In genomic region chr5:95619518-95620029, GRCh38 we compare ENCODE assay signal across 9 cellular contexts. TPM values are rescaled to one million over a fixed set of nuclear protein-coding genes. Genes with fewer than 3 reads are reported as not detected.
A peak's percentile ranks its signal among the peaks of the same experiment; 100 is the strongest.
DNase-seq lines count a peak whose midpoint lies in the region; ATAC-seq and TF ChIP-seq lines count a peak whose summit lies in the region.
"Had no signal": no experiment of that assay in that cellular context is flagged by ENCODE, and none has a peak within 500 bp of the region (broad histone marks: within the 10 kb centered on the region; RNA-seq: fewer than 3 reads in every experiment).

No MANE protein-coding gene starts in this region.

- POLR2A ChIA-PET in MCF 10A (lab: Yijun Ruan, JAX), result no interaction called here

- H3K27ac ChIP-seq in breast epithelium (no peak overlapping the region), uterus (no peak overlapping the region)

- no peak for TF ChIP-seq CTCF in breast epithelium (IDR thresholded peaks at IDR 0.05)
- TF ChIP-seq CTCF in MCF 10A (IDR thresholded peaks at IDR 0.05; ENCODE audit: unreplicated experiment), result no peak
- TF ChIP-seq CTCF in chondrocyte (IDR thresholded peaks at IDR 0.05), result no peak
- no peak for TF ChIP-seq CTCF in mucosa of descending colon (IDR thresholded peaks at IDR 0.05)
- no peak for TF ChIP-seq CTCF in uterus (IDR thresholded peaks at IDR 0.05)
- no peak for TF ChIP-seq CTCF in omental fat pad (IDR thresholded peaks at IDR 0.05)

- H3K9me3 Mint-ChIP-seq in MCF 10A (ENCODE audit: unreplicated experiment), result no peaks in the 10 kb centered on the region
- H3K9me3 Mint-ChIP-seq in chondrocyte (ENCODE audit: low read depth), result no peaks in the 10 kb centered on the region

- H3K4me3 Mint-ChIP-seq in MCF 10A (ENCODE audit: unreplicated experiment), result no peak overlapping the region
- H3K4me3 Mint-ChIP-seq in chondrocyte (ENCODE audit: unreplicated experiment), result peak overlapping the region; percentile 82

- H3K4me1 Mint-ChIP-seq in MCF 10A (ENCODE audit: insufficient read depth, unreplicated experiment) (peaks cover 9% of the 10 kb centered on the region), chondrocyte (ENCODE audit: low read depth) (peaks cover 21% of the 10 kb centered on the region)

- H3K4me1 ChIP-seq in breast epithelium (peaks cover 0 to 4% of the 10 kb centered on the region in 2 donors), mucosa of descending colon (ENCODE audit: low read depth) (peaks cover 6% of the 10 kb centered on the region), uterus (peaks cover 0 to 5% of the 10 kb centered on the region in 2 donors)

- BruUV-seq in MCF 10A (replicated peaks; lab: Mats Ljungman, UMichigan), result no TSS peak

- no peaks in the 10 kb centered on the region for H3K36me3 ChIP-seq in breast epithelium
- H3K36me3 ChIP-seq in mucosa of descending colon (ENCODE audit: low read depth), result no peaks in the 10 kb centered on the region
- H3K36me3 ChIP-seq in uterus, result no peaks in the 10 kb centered on the region

- TF ChIP-seq POLR2A in breast epithelium (IDR thresholded peaks at IDR 0.05), result no peak
- no peak for TF ChIP-seq POLR2A in uterus (IDR thresholded peaks at IDR 0.05)

- H3K27ac Mint-ChIP-seq in MCF 10A (ENCODE audit: low read depth, unreplicated experiment), result no peak overlapping the region
- H3K27ac Mint-ChIP-seq in chondrocyte (ENCODE audit: unreplicated experiment), result no peak overlapping the region

- ATAC-seq in mucosa of descending colon, result peak; percentile 2
- no peak for ATAC-seq in GM19467 (IDR thresholded peaks at IDR 0.05; ENCODE audit: unreplicated experiment)
- ATAC-seq in omental fat pad (ENCODE audit: low FRiP score), result no peak
- ATAC-seq: K562 had no signal

- intact Hi-C loops in breast epithelium (cut with DNase I; ENCODE audit: low total_unique reads), result no loop called here
- intact Hi-C loops in MCF 10A (cut with micrococcal nuclease), result no loop called here
- intact Hi-C loops in mucosa of descending colon (cut with DNase I, micrococcal nuclease), result no loop called here
- intact Hi-C loops in uterus (cut with DNase I; ENCODE audit: low total_unique reads), result no loop called here

- H3K9me3 ChIP-seq in breast epithelium, result no peaks in the 10 kb centered on the region
- no peaks in the 10 kb centered on the region for H3K9me3 ChIP-seq in mucosa of descending colon
- no peaks in the 10 kb centered on the region for H3K9me3 ChIP-seq in uterus

- CTCF ChIA-PET in MCF 10A (lab: Yijun Ruan, JAX), result interaction anchor here (0.5 kb wide), 1 partner anchor 32 kb away, joined by 3 read pairs; no protein-coding TSS in a partner anchor

- H3K27me3 ChIP-seq in breast epithelium (no peaks in the 10 kb centered on the region), uterus (no peaks in the 10 kb centered on the region)

- H3K4me3 ChIP-seq in breast epithelium (peak overlapping the region; percentile 55 to 74 (median 57)), mucosa of descending colon (no peak overlapping the region), uterus (peak overlapping the region; percentile 30 to 43)
- H3K4me3 ChIP-seq: K562 had no signal

- DNase-seq in breast epithelium (ENCODE audit: low spot score in 2 of 2) (no peak), MCF 10A (ENCODE audit: unreplicated experiment) (no peak), chondrocyte (ENCODE audit: low spot score) (no peak), mucosa of descending colon (peak in 1 of 3 donors; percentile 34), uterus (no peak), putamen (ENCODE audit: low spot score) (no peak), omental fat pad (ENCODE audit: low spot score) (no peak)

- no peaks in the 10 kb centered on the region for H3K36me3 Mint-ChIP-seq in MCF 10A (ENCODE audit: insufficient read depth, unreplicated experiment)
- H3K36me3 Mint-ChIP-seq in chondrocyte (ENCODE audit: low read depth), result no peaks in the 10 kb centered on the region

- H3K27me3 Mint-ChIP-seq in MCF 10A (ENCODE audit: insufficient read depth, unreplicated experiment) (no peaks in the 10 kb centered on the region), chondrocyte (ENCODE audit: low read depth) (no peaks in the 10 kb centered on the region)

RNA-seq across cellular contexts. Expression of gene GPR150, which starts 0.3 kb away (rescaled TPM):
- total RNA-seq in breast epithelium (1 to 10 TPM in 1 of 3 donors, under 1 TPM in 1, not detected in 1; 0.33 to 1.4 TPM), MCF 10A (2022) (not detected in 2 replicates), chondrocyte (0.33 to 0.42 TPM in 2 of 3 replicates, not detected in the other), mucosa of descending colon (under 1 TPM; 0.28 to 0.49 (median 0.41) TPM), uterus (not detected), omental fat pad (under 1 TPM in 3 of 4 donors, not detected in 1; 0.19 to 0.95 (median 0.24) TPM)
- total RNA-seq: K562 had no signal

RNA-seq across cellular contexts. Expression of gene RFESD, which starts 27.0 kb away (rescaled TPM):
- 1 to 10 TPM; 1.6 to 4.3 (median 3.4) TPM for total RNA-seq in breast epithelium
- 4.2 and 5.9 TPM in 2 replicates for total RNA-seq in MCF 10A (2022)
- total RNA-seq in chondrocyte, result 0.97 to 1.9 TPM (median 1.7 TPM) in 3 replicates
- total RNA-seq in mucosa of descending colon, result 1 to 10 TPM in 2 of 3 donors, under 1 TPM in 1; 0.31 to 2.5 (median 1.4) TPM
- total RNA-seq in uterus, result 1 to 10 TPM in 2 of 4 donors, under 1 TPM in 1, not detected in 1; under 0.01 to 2.8 (median 2.2) TPM
- total RNA-seq in omental fat pad, result 1 to 10 TPM in 3 of 4 donors, under 1 TPM in 1; 0.88 to 1.6 (median 1.2) TPM
